8 cellular contexts compared by ENCODE assay signal in the genomic region with DNA sequence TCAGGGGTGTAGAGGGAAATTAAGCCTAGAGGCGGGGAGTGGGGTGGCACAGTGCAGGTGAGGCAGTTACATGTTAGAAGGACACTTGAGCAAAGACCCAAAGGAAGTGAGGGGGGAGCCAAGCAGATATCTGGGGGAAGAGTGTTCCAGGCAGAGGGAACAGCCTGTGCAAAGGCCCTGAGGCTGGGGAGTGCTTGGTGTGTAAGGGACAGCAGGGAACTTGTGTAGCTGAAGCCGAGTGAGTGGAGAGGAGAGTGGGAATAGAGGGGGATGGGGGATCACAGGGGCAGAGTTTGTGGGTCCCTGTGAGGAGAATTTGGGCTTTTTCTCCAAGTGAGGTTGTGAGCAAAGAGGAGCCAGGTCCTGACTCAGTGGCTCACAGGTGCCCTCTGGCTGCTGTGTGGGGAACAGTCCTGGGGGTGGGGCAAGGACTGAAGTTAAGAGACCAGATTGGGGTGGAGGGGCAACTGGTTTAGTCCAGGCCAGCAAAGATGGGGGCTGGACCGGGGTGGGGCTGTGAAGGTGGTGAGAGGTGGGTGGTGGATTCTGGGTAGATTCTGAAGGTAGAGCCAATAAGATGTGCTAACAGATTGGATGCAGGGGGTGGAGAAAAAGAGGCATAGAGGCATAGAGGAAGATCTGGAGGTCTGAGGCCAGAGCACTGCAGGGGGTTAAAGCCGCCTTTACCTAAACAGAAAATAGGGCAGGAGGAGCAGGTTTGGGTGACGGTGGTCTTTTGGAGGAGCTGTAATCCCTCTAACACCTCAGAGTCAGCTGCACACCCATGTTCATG.
DNase-seq lines count a peak whose midpoint lies in the region; ATAC-seq, FAIRE-seq and TF ChIP-seq lines count a peak whose summit lies in the region.

No MANE protein-coding gene starts in this region.

- peak; percentile 83 for TF ChIP-seq CTCF in GM13977 (IDR thresholded peaks at IDR 0.05; ENCODE audit: extremely low read depth, insufficient read depth, missing control alignments)

- in situ Hi-C loops in ACHN (cut with HindIII; ENCODE audit: low pct_ligation_motif_present, low pct_unique_long_range_greater_than_20kb, low sequenced_read_pairs) (no loop called here), GM13977 (cut with MboI; ENCODE audit: low pct_unique_long_range_greater_than_20kb, low sequenced_read_pairs, unreplicated experiment) (no loop called here)

- FAIRE-seq in RCC 7860 (lab: Jason Lieb, UNC) = no peak

- intact Hi-C loops in sciatic nerve (cut with DNase I) = no loop called here

- peak; percentile 51 for DNase-seq in ACHN
- DNase-seq in GM13977 (ENCODE audit: low spot score) = peak; percentile 54
- peak; percentile 17 for DNase-seq in RCC 7860 (ENCODE audit: low spot score)
- peak; percentile 17 for DNase-seq in activated gamma-delta T cell treated with anti-CD3 and anti-CD28 coated beads, Interleukin-2, amount 50 U/mL, for 16 hours (ENCODE audit: low read depth)
- peak; percentile 44 for DNase-seq in hepatic stellate cell (ENCODE audit: low spot score)
- peak; percentile 60 to 68 for DNase-seq in stimulated activated CD4-positive, alpha-beta T cell treated with anti-CD3 and anti-CD28 coated beads, Interleukin-2, amount 100 ng/mL, for 24 hours
- DNase-seq in GDM1 (lab: John Stamatoyannopoulos, UW) = no peak
- DNase-seq in sciatic nerve (ENCODE audit: low spot score) = no peak

- ATAC-seq in sciatic nerve = no peak

Comparison
In these comparisons a context has a peak if more than half of its experiments do, and no peak if none do; other contexts are left out.
1. DNase-seq: peak in ACHN (single experiment), GM13977 (single experiment), RCC 7860 (single experiment), activated gamma-delta T cell treated with anti-CD3 and anti-CD28 coated beads, Interleukin-2, amount 50 U/mL, for 16 hours (single experiment), hepatic stellate cell (single experiment) and stimulated activated CD4-positive, alpha-beta T cell treated with anti-CD3 and anti-CD28 coated beads, Interleukin-2, amount 100 ng/mL, for 24 hours (2 of 2); none in GDM1 (single experiment) and sciatic nerve (single experiment).